Comparison of ENCODE assay signal across 31 cellular contexts in the genomic region with DNA sequence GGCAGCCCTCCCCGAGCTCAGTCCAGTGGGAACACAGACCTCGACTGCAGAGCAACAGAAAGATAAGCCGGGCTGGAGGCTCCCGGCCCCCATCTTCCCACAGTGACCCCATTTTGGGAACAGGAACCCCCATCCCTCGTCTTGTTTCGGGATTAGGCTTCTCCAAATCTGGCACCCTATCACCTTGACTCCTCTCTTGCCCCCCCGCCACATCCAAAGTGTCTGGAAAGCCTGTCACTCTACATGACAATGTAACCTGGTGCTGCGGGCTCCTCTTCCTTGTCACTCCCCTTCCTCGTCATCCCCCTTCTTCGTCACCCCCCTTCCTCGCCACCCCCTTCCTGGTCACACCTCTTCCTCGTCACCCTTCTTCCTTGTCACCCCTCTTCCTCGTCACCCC. TPM values are rescaled to one million over a fixed set of nuclear protein-coding genes. Genes with fewer than 3 reads are reported as not detected.
"Had no signal": no experiment of that assay in that cellular context is flagged by ENCODE, and none has a peak within 500 bp of the region (broad histone marks: within the 10 kb centered on the region; RNA-seq: fewer than 3 reads in every experiment).

No MANE protein-coding gene starts in this region.

- DNase-seq: activated CD4-positive, alpha-beta T cell treated with anti-CD3 and anti-CD28 coated beads for 36 hours; activated CD4-positive, CD25-positive, alpha-beta regulatory T cell; activated CD8-positive, alpha-beta memory T cell treated with anti-CD3 and anti-CD28 coated beads, Interleukin-2, amount 10 ng/mL, durations not matched to agents 7 days and 5 days; activated CD8-positive, alpha-beta T cell treated with anti-CD3 and anti-CD28 coated beads, Interleukin-2, amount 10 ng/mL, durations not matched to agents 7 days and 5 days; activated effector memory CD4-positive, alpha-beta T cell treated with Interleukin-2 at 50 U/mL for 16 hours; activated naive CD4-positive, alpha-beta T cell treated with Interleukin-2 at 50 U/mL for 16 hours; activated T-cell treated with anti-CD3 and anti-CD28 coated beads, Interleukin-2, amount 50 U/mL, for 48 hours; anterior cingulate cortex; esophagus squamous epithelium; foreskin melanocyte; heart right ventricle; kidney glomerular epithelial cell; left ventricle myocardium inferior; naive thymus-derived CD4-positive, alpha-beta T cell; retina; stimulated activated CD4-positive, alpha-beta T cell treated with anti-CD3 and anti-CD28 coated beads, Interleukin-4, amount 100 ng/mL, for 24 hours; stimulated activated naive CD8-positive, alpha-beta T cell treated with anti-CD3 and anti-CD28 coated beads, Interleukin-15, amount 100 ng/mL, for 72 hours had no signal

- H3K4me3 ChIP-seq: esophagus squamous epithelium, heart right ventricle, left ventricle myocardium inferior, lung, pancreas, prostate gland, skin epidermis, thyroid gland had no signal

- H3K9me3 ChIP-seq: esophagus squamous epithelium, heart right ventricle, left ventricle myocardium inferior, pancreas, prostate gland, thyroid gland had no signal

- H3K36me3 Mint-ChIP-seq: activated CD8-positive, alpha-beta memory T cell treated with anti-CD3 and anti-CD28 coated beads, Interleukin-2, amount 10 ng/mL, durations not matched to agents 7 days and 5 days had no signal

- H3K27me3 Mint-ChIP-seq: activated CD4-positive, alpha-beta T cell treated with anti-CD3 and anti-CD28 coated beads for 36 hours; activated CD8-positive, alpha-beta memory T cell treated with anti-CD3 and anti-CD28 coated beads, Interleukin-2, amount 10 ng/mL, durations not matched to agents 7 days and 5 days; activated naive CD8-positive, alpha-beta T cell; central memory CD8-positive, alpha-beta T cell; dendritic cell treated with granulocyte-macrophage colony-stimulating factor and Interleukin-4, amounts not matched to agents 40 ng/mL and 50 ng/mL, for 4 days; naive thymus-derived CD4-positive, alpha-beta T cell; stimulated activated memory B cell treated with anti-CD40 and anti-IgM and Interleukin-4, amounts not matched to agents 10 μg/mL and 1 μg/mL and 100 μg/mL, for 72 hours; stimulated activated naive CD8-positive, alpha-beta T cell treated with anti-CD3 and anti-CD28 coated beads, Interleukin-15, amount 100 ng/mL, for 72 hours had no signal

- ATAC-seq: activated CD4-positive, alpha-beta T cell treated with anti-CD3 and anti-CD28 coated beads for 36 hours; activated CD8-positive, alpha-beta memory T cell treated with anti-CD3 and anti-CD28 coated beads, Interleukin-2, amount 10 ng/mL, durations not matched to agents 7 days and 5 days; activated CD8-positive, alpha-beta T cell treated with anti-CD3 and anti-CD28 coated beads, Interleukin-2, amount 10 ng/mL, durations not matched to agents 7 days and 5 days; heart right ventricle; naive thymus-derived CD4-positive, alpha-beta T cell; pancreas; sciatic nerve; stimulated activated memory B cell treated with anti-CD40 and anti-IgM and Interleukin-4, amounts not matched to agents 10 μg/mL and 1 μg/mL and 100 μg/mL, for 72 hours; stimulated activated naive CD8-positive, alpha-beta T cell treated with anti-CD3 and anti-CD28 coated beads, Interleukin-15, amount 100 ng/mL, for 72 hours had no signal

- H3K4me3 Mint-ChIP-seq: activated CD4-positive, alpha-beta T cell treated with anti-CD3 and anti-CD28 coated beads for 36 hours; activated CD8-positive, alpha-beta memory T cell treated with anti-CD3 and anti-CD28 coated beads, Interleukin-2, amount 10 ng/mL, durations not matched to agents 7 days and 5 days; activated CD8-positive, alpha-beta T cell treated with anti-CD3 and anti-CD28 coated beads, Interleukin-2, amount 10 ng/mL, durations not matched to agents 7 days and 5 days; activated naive CD8-positive, alpha-beta T cell; central memory CD8-positive, alpha-beta T cell; dendritic cell treated with granulocyte-macrophage colony-stimulating factor and Interleukin-4, amounts not matched to agents 40 ng/mL and 50 ng/mL, for 4 days; stimulated activated memory B cell treated with anti-CD40 and anti-IgM and Interleukin-4, amounts not matched to agents 10 μg/mL and 1 μg/mL and 100 μg/mL, for 72 hours; stimulated activated naive CD8-positive, alpha-beta T cell treated with anti-CD3 and anti-CD28 coated beads, Interleukin-15, amount 100 ng/mL, for 72 hours had no signal

- H3K27me3 ChIP-seq: esophagus squamous epithelium, heart right ventricle, pancreas, thyroid gland had no signal

- H3K36me3 ChIP-seq: esophagus squamous epithelium, heart right ventricle, left ventricle myocardium inferior, pancreas, prostate gland, thyroid gland had no signal

- H3K27ac ChIP-seq: epithelial cell of prostate, heart right ventricle had no signal

- H3K27ac Mint-ChIP-seq: activated CD4-positive, alpha-beta T cell treated with anti-CD3 and anti-CD28 coated beads for 36 hours; activated CD8-positive, alpha-beta memory T cell treated with anti-CD3 and anti-CD28 coated beads, Interleukin-2, amount 10 ng/mL, durations not matched to agents 7 days and 5 days; activated CD8-positive, alpha-beta T cell treated with anti-CD3 and anti-CD28 coated beads, Interleukin-2, amount 10 ng/mL, durations not matched to agents 7 days and 5 days; activated naive CD8-positive, alpha-beta T cell; stimulated activated memory B cell treated with anti-CD40 and anti-IgM and Interleukin-4, amounts not matched to agents 10 μg/mL and 1 μg/mL and 100 μg/mL, for 72 hours; stimulated activated naive CD8-positive, alpha-beta T cell treated with anti-CD3 and anti-CD28 coated beads, Interleukin-15, amount 100 ng/mL, for 72 hours had no signal

- H3K9me3 Mint-ChIP-seq: central memory CD8-positive, alpha-beta T cell; dendritic cell treated with granulocyte-macrophage colony-stimulating factor and Interleukin-4, amounts not matched to agents 40 ng/mL and 50 ng/mL, for 4 days; naive thymus-derived CD4-positive, alpha-beta T cell; stimulated activated memory B cell treated with anti-CD40 and anti-IgM and Interleukin-4, amounts not matched to agents 10 μg/mL and 1 μg/mL and 100 μg/mL, for 72 hours; stimulated activated naive CD8-positive, alpha-beta T cell treated with anti-CD3 and anti-CD28 coated beads, Interleukin-15, amount 100 ng/mL, for 72 hours had no signal

RNA-seq across cellular contexts. Expression of a gene that starts 51.5 kb away (rescaled TPM):
- total RNA-seq: activated CD4-positive, alpha-beta T cell treated with anti-CD3 and anti-CD28 coated beads for 36 hours; activated CD8-positive, alpha-beta memory T cell treated with anti-CD3 and anti-CD28 coated beads, Interleukin-2, amount 10 ng/mL, durations not matched to agents 7 days and 5 days; activated CD8-positive, alpha-beta T cell treated with anti-CD3 and anti-CD28 coated beads, Interleukin-2, amount 10 ng/mL, durations not matched to agents 7 days and 5 days; glomerular endothelial cell; heart right ventricle; left ventricle myocardium inferior; lung; mesenteric fat pad; naive thymus-derived CD4-positive, alpha-beta T cell; T-helper 2 cell treated with Interferon-gamma antibody and Interleukin-4, amounts not matched to agents 100 ng/mL and 5 ng/mL, for 36 hours had no signal
